Comparison of ENCODE assay signal across 8 cellular contexts in genomic region chr7:28957822-28958234, GRCh38. TPM values are rescaled to one million over a fixed set of nuclear protein-coding genes. Genes with fewer than 3 reads are reported as not detected.
DNase-seq lines count a peak whose midpoint lies in the region; ATAC-seq, FAIRE-seq and TF ChIP-seq lines count a peak whose summit lies in the region.

No MANE protein-coding gene starts in this region.

- peak overlapping the region; percentile 80 for H2AFZ ChIP-seq in neuronal stem cell (ENCODE audit: low read length)

- H3K9me3 ChIP-seq in neuronal stem cell (replicated peaks in 1 of 2; ENCODE audit: control insufficient read depth in 2 of 2, insufficient read depth in 1 of 2, low read depth in 1 of 2, low read length in 2 of 2), result peaks cover 0 to 35% of the 10 kb centered on the region in 2 donors

- peaks cover 5% of the 10 kb centered on the region for H3K79me1 ChIP-seq in neuronal stem cell (ENCODE audit: low read depth, low read length)

- H3K27me3 ChIP-seq in BJ (ENCODE audit: control insufficient read depth, insufficient read depth, low read length), result peaks cover 35% of the 10 kb centered on the region
- peaks cover 6 to 28% (median 22%) of the 10 kb centered on the region in 3 experiments for H3K27me3 ChIP-seq in neuronal stem cell (ENCODE audit: control insufficient read depth in 3 of 3, insufficient read depth in 3 of 3, low read depth in 1 of 3, low read length in 3 of 3)

- no peak overlapping the region for H4K8ac ChIP-seq in neuronal stem cell (ENCODE audit: low read depth, low read length)

- no peak overlapping the region for H3K4ac ChIP-seq in neuronal stem cell (ENCODE audit: low read length)

- peaks cover 0 to 18% of the 10 kb centered on the region in 2 donors for H3K4me1 ChIP-seq in neuronal stem cell (ENCODE audit: control insufficient read depth in 2 of 2, insufficient read depth in 1 of 2, low read depth in 1 of 2, low read length in 2 of 2)

- peak overlapping the region; percentile 70 for H2BK5ac ChIP-seq in neuronal stem cell (ENCODE audit: low read length)

- CTCF ChIA-PET in BJ (lab: Yijun Ruan, JAX), result interaction anchor here (0.6 to 3.6 kb wide), 16 partner anchors 10 to 148 kb away, joined by 3 to 38 read pairs (median 8); no protein-coding TSS in a partner anchor

- POLR2A ChIA-PET in BJ (lab: Charles Lee), result no interaction called here

- H3K27ac ChIP-seq in neuronal stem cell (replicated peaks; ENCODE audit: low read length), result peak overlapping the region; percentile 75

- H3K9ac ChIP-seq in neuronal stem cell (ENCODE audit: low read depth, low read length, poor library complexity), result peak overlapping the region; percentile 89

- H3K14ac ChIP-seq in neuronal stem cell (ENCODE audit: low read length), result no peak overlapping the region

- no peak for DNase-seq in BJ (ENCODE audit: low read depth)
- DNase-seq in NCI-H748 (lab: John Stamatoyannopoulos, UW; ENCODE audit: unreplicated experiment), result peak; percentile 75
- no peak for DNase-seq in fibroblast of pulmonary artery (ENCODE audit: low read depth)
- DNase-seq in neuronal stem cell (ENCODE audit: low spot score), result no peak
- DNase-seq in GM19239 (ENCODE audit: insufficient read length, low spot score), result no peak
- DNase-seq in activated CD4-positive, alpha-beta T cell treated with anti-CD3 and anti-CD28 coated beads, Interleukin-2, amount 50 U/mL, for 1 hour, result no peak

- peak overlapping the region; percentile 92 for H3K4me2 ChIP-seq in neuronal stem cell (ENCODE audit: insufficient read depth, low read length, poor library complexity, severe bottlenecking)

- ATAC-seq in GM21717 (IDR thresholded peaks at IDR 0.05; ENCODE audit: unreplicated experiment) (no peak), HG03108 (IDR thresholded peaks at IDR 0.05; ENCODE audit: unreplicated experiment) (no peak)

- WGBS in neuronal stem cell (ENCODE audit: extremely low coverage in 2 of 2, insufficient read length in 2 of 2, insufficient replicate concordance in 1 of 2), 2 donors, result no CpG with 5 or more reads among the region's 43 CpGs

- H2BK120ac ChIP-seq in neuronal stem cell (ENCODE audit: low read depth, low read length), result no peak overlapping the region

- TF ChIP-seq CTCF in BJ (IDR thresholded peaks at IDR 0.05; ENCODE audit: insufficient read depth, low read depth, low read length) (no peak), fibroblast of pulmonary artery (IDR thresholded peaks at IDR 0.05; ENCODE audit: low read length, missing control alignments) (no peak)

- H3K4me3 ChIP-seq in BJ (ENCODE audit: low read depth, low read length) (peak overlapping the region; percentile 30), fibroblast of pulmonary artery (replicated peaks; ENCODE audit: low read depth, low read length) (peak overlapping the region; percentile 52), neuronal stem cell (ENCODE audit: low read length in 2 of 2) (peak overlapping the region; percentile 7 to 85)

- H3K36me3 ChIP-seq in BJ (ENCODE audit: control insufficient read depth, insufficient read depth, low read length), result no peaks in the 10 kb centered on the region
- no peaks in the 10 kb centered on the region for H3K36me3 ChIP-seq in neuronal stem cell (replicated peaks in 1 of 2; ENCODE audit: control insufficient read depth in 2 of 2, insufficient read depth in 2 of 2, low read length in 2 of 2)

- no peak for FAIRE-seq in GM19239 (lab: Jason Lieb, UNC)

- H3K18ac ChIP-seq in neuronal stem cell (ENCODE audit: low read length), result peak overlapping the region; percentile 99

- H4K91ac ChIP-seq in neuronal stem cell (ENCODE audit: low read depth, low read length, poor library complexity), result no peak overlapping the region

- H2BK15ac ChIP-seq in neuronal stem cell (ENCODE audit: low read length), result peak overlapping the region; percentile 60

- H3K23ac ChIP-seq in neuronal stem cell (ENCODE audit: low read depth, low read length, poor library complexity), result peak overlapping the region; percentile 35

- H2AK5ac ChIP-seq in neuronal stem cell (ENCODE audit: low read depth, low read length), result peak overlapping the region; percentile 6

- no peak overlapping the region for H2BK12ac ChIP-seq in neuronal stem cell (ENCODE audit: low read length)

RNA-seq across cellular contexts. Expression of gene TRIL, which starts 0.3 kb away (rescaled TPM):
- 0.01 TPM in 1 of 2 replicates, not detected in the other for polyA plus RNA-seq in BJ (2011; rRNA removed)
- polyA minus RNA-seq in BJ (2011; rRNA and poly(A)+ RNA removed), result 0.05 TPM in 2 replicates
- polyA plus RNA-seq in neuronal stem cell (2013, experiment 1 of 2), result 5.0 TPM
- polyA plus RNA-seq in neuronal stem cell (2013, experiment 2 of 2), result 5.2 TPM
